In the genomic region with DNA sequence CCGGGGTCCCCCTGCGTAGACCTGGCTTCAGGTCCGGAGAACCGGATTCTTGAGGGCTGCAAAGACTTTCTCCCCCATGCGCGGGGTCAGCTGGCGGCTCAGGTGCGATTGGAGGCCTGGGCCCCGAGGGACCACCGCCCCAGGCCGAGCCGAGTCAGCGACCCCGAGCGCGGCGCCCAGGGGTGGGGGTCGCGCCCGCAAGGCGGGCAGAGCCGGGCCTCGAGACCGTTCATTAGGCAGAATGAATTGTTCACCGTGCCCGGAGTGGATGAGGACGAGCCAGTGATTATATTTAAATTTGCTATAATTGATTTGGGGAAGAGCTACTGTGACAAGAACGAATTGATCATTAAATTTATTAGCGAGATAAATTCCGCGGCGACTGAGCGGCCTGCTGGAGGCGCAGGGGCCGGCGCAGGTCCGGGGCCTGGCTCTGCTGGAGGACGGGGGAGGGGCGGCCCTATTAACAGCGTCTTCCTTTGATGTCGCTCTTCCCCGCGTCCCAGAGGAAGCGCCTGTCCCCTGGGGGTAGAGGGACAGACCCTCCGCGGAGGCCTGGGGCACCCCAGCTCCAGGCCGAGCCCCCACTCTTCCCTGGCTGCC, we compare ENCODE assay signal across 20 cellular contexts. TPM values are rescaled to one million over a fixed set of nuclear protein-coding genes. Genes with fewer than 3 reads are reported as not detected.
DNase-seq lines count a peak whose midpoint lies in the region; ATAC-seq and TF ChIP-seq lines count a peak whose summit lies in the region.
"Had no signal": no experiment of that assay in that cellular context is flagged by ENCODE, and none has a peak within 500 bp of the region (broad histone marks: within the 10 kb centered on the region; RNA-seq: fewer than 3 reads in every experiment).

No MANE protein-coding gene starts in this region.

- H3K79me2 ChIP-seq in PC-9 (ENCODE audit: low read depth), result no peaks in the 10 kb centered on the region

- H3K9me3 Mint-ChIP-seq in stimulated activated naive B cell treated with anti-CD40 and anti-IgM and Interleukin-4, amounts not matched to agents 10 μg/mL and 1 μg/mL and 100 μg/mL, for 72 hours, result no peaks in the 10 kb centered on the region
- H3K9me3 Mint-ChIP-seq: central memory CD8-positive, alpha-beta T cell; T-helper 2 cell treated with Interferon-gamma antibody and Interleukin-4, amounts not matched to agents 5 μg/mL and 100 μg/mL, for 36 hours had no signal

- peaks cover 19 to 46% of the 10 kb centered on the region in 2 donors for H3K4me1 Mint-ChIP-seq in stimulated activated naive B cell treated with anti-CD40 and anti-IgM and Interleukin-4, amounts not matched to agents 10 μg/mL and 1 μg/mL and 100 μg/mL, for 72 hours

- no peak for TF ChIP-seq POLR2A in Peyer's patch (IDR thresholded peaks at IDR 0.05)

- H3F3A ChIP-seq in PC-9 (ENCODE audit: insufficient read depth, low read depth), result peaks cover 13% of the 10 kb centered on the region; the same call in 1 of the 2 replicates

- H2AFZ ChIP-seq in PC-9, result no peak overlapping the region

- H3K9me3 ChIP-seq in Peyer's patch, result no peaks in the 10 kb centered on the region
- H3K9me3 ChIP-seq in PC-9 (ENCODE audit: insufficient read depth, low read depth), result no peaks in the 10 kb centered on the region
- H3K9me3 ChIP-seq: thoracic aorta had no signal

- H3K27ac Mint-ChIP-seq in stimulated activated naive B cell treated with anti-CD40 and anti-IgM and Interleukin-4, amounts not matched to agents 10 μg/mL and 1 μg/mL and 100 μg/mL, for 72 hours, result peak overlapping the region; percentile 65
- H3K27ac Mint-ChIP-seq: CD14-positive monocyte had no signal

- BruUV-seq in PC-9 (replicated peaks; lab: Mats Ljungman, UMichigan), result no TSS peak

- peaks cover 5 to 71% (median 11%) of the 10 kb centered on the region in 4 donors for H3K4me1 ChIP-seq in Peyer's patch
- H3K4me1 ChIP-seq in PC-9 (replicated peaks; ENCODE audit: insufficient read depth), result peaks cover 9% of the 10 kb centered on the region

- H3K4me3 ChIP-seq in Peyer's patch, result peak overlapping the region in 2 of 4 donors; percentile 32 to 34
- no peak overlapping the region for H3K4me3 ChIP-seq in PC-9
- H3K4me3 ChIP-seq: thoracic aorta had no signal

- POLR2A ChIA-PET in PC-9 (lab: Charles Lee; ENCODE audit: unreplicated experiment), result no interaction called here

- no peaks in the 10 kb centered on the region for H3K36me3 Mint-ChIP-seq in stimulated activated naive B cell treated with anti-CD40 and anti-IgM and Interleukin-4, amounts not matched to agents 10 μg/mL and 1 μg/mL and 100 μg/mL, for 72 hours

- no peaks in the 10 kb centered on the region for H3K9me2 ChIP-seq in PC-9 (ENCODE audit: insufficient read depth)

- H3K4me3 Mint-ChIP-seq in stimulated activated naive B cell treated with anti-CD40 and anti-IgM and Interleukin-4, amounts not matched to agents 10 μg/mL and 1 μg/mL and 100 μg/mL, for 72 hours, result peak overlapping the region in 1 of 2 donors; percentile 48
- H3K4me3 Mint-ChIP-seq: central memory CD8-positive, alpha-beta T cell had no signal

- DNase-seq in NCI-H82 (lab: John Stamatoyannopoulos, UW) (peak; percentile 31), NCI-H82 treated with DMSO at 0.1 percent for 48 hours (lab: John Stamatoyannopoulos, UW; ENCODE audit: unreplicated experiment) (no peak), Peyer's patch (peak in 2 of 3 donors; percentile 47 to 64), islet precursor cell (peak; percentile 64), NCI-H128 (lab: John Stamatoyannopoulos, UW; ENCODE audit: unreplicated experiment) (no peak), PC-9 (no peak)
- DNase-seq in stimulated activated naive B cell treated with anti-CD40 and anti-IgM and Interleukin-4, amounts not matched to agents 10 μg/mL and 1 μg/mL and 100 μg/mL, for 72 hours, result no peak
- DNase-seq in stimulated activated naive CD8-positive, alpha-beta T cell treated with anti-CD3 and anti-CD28 coated beads, Interleukin-15, Interleukin-2, amounts not matched to agents 100 U/mL and 50 U/mL, for 24 hours, result no peak
- DNase-seq: activated CD4-positive, CD25-positive, alpha-beta regulatory T cell; activated gamma-delta T cell; amygdala; DMS79; hypothalamus; NCI-H1694 had no signal

- H3K27me3 Mint-ChIP-seq in stimulated activated naive B cell treated with anti-CD40 and anti-IgM and Interleukin-4, amounts not matched to agents 10 μg/mL and 1 μg/mL and 100 μg/mL, for 72 hours, result peaks cover 76 to 83% of the 10 kb centered on the region in 2 donors

- peak overlapping the region in 3 of 4 donors; percentile 51 to 91 (median 81) for H3K27ac ChIP-seq in Peyer's patch
- no peak overlapping the region for H3K27ac ChIP-seq in PC-9
- H3K27ac ChIP-seq: thoracic aorta had no signal

- intact Hi-C loops in PC-9 (cut with micrococcal nuclease; ENCODE audit: unreplicated experiment), result no loop called here

- no peaks in the 10 kb centered on the region for H3K36me3 ChIP-seq in Peyer's patch
- H3K36me3 ChIP-seq in PC-9 (ENCODE audit: low read depth), result no peaks in the 10 kb centered on the region
- H3K36me3 ChIP-seq: thoracic aorta had no signal

- H3K27me3 ChIP-seq in Peyer's patch, result peaks cover 6 to 35% of the 10 kb centered on the region in 2 donors
- no peaks in the 10 kb centered on the region for H3K27me3 ChIP-seq in PC-9 (ENCODE audit: insufficient read depth, low read depth)

- H4K20me1 ChIP-seq in PC-9 (ENCODE audit: insufficient read depth), result no peaks in the 10 kb centered on the region

- TF ChIP-seq CTCF in Peyer's patch (IDR thresholded peaks at IDR 0.05) (no peak), PC-9 (conservative IDR thresholded peaks at IDR 0.05) (no peak)

- CTCF ChIA-PET in PC-9 (lab: Charles Lee), result no interaction called here

- H3K4me2 ChIP-seq in PC-9, result no peak overlapping the region

- ATAC-seq in stimulated activated naive B cell treated with anti-CD40 and anti-IgM and Interleukin-4, amounts not matched to agents 10 μg/mL and 1 μg/mL and 100 μg/mL, for 72 hours (replicated peaks), result no peak
- ATAC-seq in stimulated activated naive CD8-positive, alpha-beta T cell treated with anti-CD3 and anti-CD28 coated beads, Interleukin-15, Interleukin-2, amounts not matched to agents 100 U/mL and 50 U/mL, for 24 hours, result no peak

RNA-seq across cellular contexts. Expression of a gene that starts 7.5 kb away (rescaled TPM):
- total RNA-seq in Peyer's patch (10 to 100 TPM in 3 of 4 donors, 1 to 10 TPM in 1; 7.4 to 41.9 (median 16.9) TPM), PC-9 (2021) (0.28 and 0.33 TPM in 2 replicates)
- total RNA-seq: fibroblast of villous mesenchyme, osteocyte, thoracic aorta had no signal

RNA-seq across cellular contexts. Expression of a gene that starts 53.4 kb away (rescaled TPM):
- 10 to 100 TPM in 3 of 4 donors, 1 to 10 TPM in 1; 8.1 to 77.6 (median 26.7) TPM for total RNA-seq in Peyer's patch
- 25.4 and 28.3 TPM in 2 replicates for total RNA-seq in PC-9 (2021)

Comparison
In these comparisons a context has a peak if more than half of its experiments do, and no peak if none do; other contexts are left out.
1. DNase-seq: peak in NCI-H82 (single experiment), Peyer's patch (2 of 3) and islet precursor cell (single experiment); none in NCI-H82 treated with DMSO at 0.1 percent for 48 hours (single experiment), stimulated activated naive B cell treated with anti-CD40 and anti-IgM and Interleukin-4, amounts not matched to agents 10 μg/mL and 1 μg/mL and 100 μg/mL, for 72 hours (single experiment), NCI-H128 (single experiment), PC-9 (0 of 2) and stimulated activated naive CD8-positive, alpha-beta T cell treated with anti-CD3 and anti-CD28 coated beads, Interleukin-15, Interleukin-2, amounts not matched to agents 100 U/mL and 50 U/mL, for 24 hours (single experiment).